Comparison of ENCODE assay signal across 2 cellular contexts in the genomic region with DNA sequence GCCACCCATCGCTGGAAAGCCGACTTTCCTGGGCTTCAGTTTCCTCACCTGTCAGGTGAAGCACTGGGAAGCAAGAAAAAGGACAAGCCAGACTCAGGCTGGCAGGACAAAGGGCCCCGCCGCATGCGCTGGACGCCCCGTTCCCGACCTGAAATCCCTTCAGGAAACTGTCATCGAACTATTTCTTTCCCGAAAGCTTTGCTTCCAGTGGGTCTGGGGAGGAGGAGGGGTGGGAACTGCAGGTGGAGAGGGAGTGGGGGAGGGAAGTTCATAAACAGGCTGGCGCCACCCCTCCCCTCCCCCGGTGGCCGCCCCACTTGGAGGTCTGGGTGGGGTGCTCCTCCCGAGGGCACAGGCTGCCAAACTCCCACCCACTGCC.
TF ChIP-seq lines count a peak whose summit lies in the region.

No MANE protein-coding gene starts in this region.

TF ChIP-seq in SK-N-SH, 30 proteins besides CTCF, POLR2A, EP300 and RAD21 (continued from another document):
- no peak for TF ChIP-seq MEF2A (IDR thresholded peaks at IDR 0.05; ENCODE audit: borderline replicate concordance, low read depth)

TF ChIP-seq in SK-N-SH treated with all-trans-retinoic acid at 6 μM for 48 hours, 23 proteins besides CTCF, POLR2A, EP300 and RAD21 (continued from another document):
- no peak for TF ChIP-seq PATZ1 (CRISPR knock-in tag; IDR thresholded peaks at IDR 0.05; ENCODE audit: borderline replicate concordance)
- TF ChIP-seq ZNF8 (CRISPR knock-in tag; IDR thresholded peaks at IDR 0.05), result no peak
- no peak for TF ChIP-seq RARB (CRISPR knock-in tag; IDR thresholded peaks at IDR 0.05)
- no peak for TF ChIP-seq OSR1 (CRISPR knock-in tag; IDR thresholded peaks at IDR 0.05)
- TF ChIP-seq ZFP30 (CRISPR knock-in tag; IDR thresholded peaks at IDR 0.05), result no peak
- TF ChIP-seq ZNF565 (CRISPR knock-in tag; conservative IDR thresholded peaks at IDR 0.05; ENCODE audit: low read depth), result no peak
- no peak for TF ChIP-seq BACH2 (CRISPR knock-in tag; IDR thresholded peaks at IDR 0.05; ENCODE audit: borderline replicate concordance)
- TF ChIP-seq, protein P1, sequence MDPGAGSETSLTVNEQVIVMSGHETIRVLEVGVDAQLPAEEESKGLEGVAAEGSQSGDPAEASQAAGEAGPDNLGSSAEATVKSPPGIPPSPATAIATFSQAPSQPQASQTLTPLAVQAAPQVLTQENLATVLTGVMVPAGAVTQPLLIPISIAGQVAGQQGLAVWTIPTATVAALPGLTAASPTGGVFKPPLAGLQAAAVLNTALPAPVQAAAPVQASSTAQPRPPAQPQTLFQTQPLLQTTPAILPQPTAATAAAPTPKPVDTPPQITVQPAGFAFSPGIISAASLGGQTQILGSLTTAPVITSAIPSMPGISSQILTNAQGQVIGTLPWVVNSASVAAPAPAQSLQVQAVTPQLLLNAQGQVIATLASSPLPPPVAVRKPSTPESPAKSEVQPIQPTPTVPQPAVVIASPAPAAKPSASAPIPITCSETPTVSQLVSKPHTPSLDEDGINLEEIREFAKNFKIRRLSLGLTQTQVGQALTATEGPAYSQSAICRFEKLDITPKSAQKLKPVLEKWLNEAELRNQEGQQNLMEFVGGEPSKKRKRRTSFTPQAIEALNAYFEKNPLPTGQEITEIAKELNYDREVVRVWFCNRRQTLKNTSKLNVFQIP (CRISPR knock-in tag; IDR thresholded peaks at IDR 0.05; ENCODE audit: borderline replicate concordance, low read depth), result no peak
- TF ChIP-seq TCF4 (CRISPR knock-in tag; IDR thresholded peaks at IDR 0.05; ENCODE audit: borderline replicate concordance), result no peak
- no peak for TF ChIP-seq ISL1 (CRISPR knock-in tag; IDR thresholded peaks at IDR 0.05)
- TF ChIP-seq ZFP3 (CRISPR knock-in tag; IDR thresholded peaks at IDR 0.05), result no peak
- TF ChIP-seq ZC3H10 (CRISPR knock-in tag; IDR thresholded peaks at IDR 0.05), result no peak
- TF ChIP-seq, protein P2, sequence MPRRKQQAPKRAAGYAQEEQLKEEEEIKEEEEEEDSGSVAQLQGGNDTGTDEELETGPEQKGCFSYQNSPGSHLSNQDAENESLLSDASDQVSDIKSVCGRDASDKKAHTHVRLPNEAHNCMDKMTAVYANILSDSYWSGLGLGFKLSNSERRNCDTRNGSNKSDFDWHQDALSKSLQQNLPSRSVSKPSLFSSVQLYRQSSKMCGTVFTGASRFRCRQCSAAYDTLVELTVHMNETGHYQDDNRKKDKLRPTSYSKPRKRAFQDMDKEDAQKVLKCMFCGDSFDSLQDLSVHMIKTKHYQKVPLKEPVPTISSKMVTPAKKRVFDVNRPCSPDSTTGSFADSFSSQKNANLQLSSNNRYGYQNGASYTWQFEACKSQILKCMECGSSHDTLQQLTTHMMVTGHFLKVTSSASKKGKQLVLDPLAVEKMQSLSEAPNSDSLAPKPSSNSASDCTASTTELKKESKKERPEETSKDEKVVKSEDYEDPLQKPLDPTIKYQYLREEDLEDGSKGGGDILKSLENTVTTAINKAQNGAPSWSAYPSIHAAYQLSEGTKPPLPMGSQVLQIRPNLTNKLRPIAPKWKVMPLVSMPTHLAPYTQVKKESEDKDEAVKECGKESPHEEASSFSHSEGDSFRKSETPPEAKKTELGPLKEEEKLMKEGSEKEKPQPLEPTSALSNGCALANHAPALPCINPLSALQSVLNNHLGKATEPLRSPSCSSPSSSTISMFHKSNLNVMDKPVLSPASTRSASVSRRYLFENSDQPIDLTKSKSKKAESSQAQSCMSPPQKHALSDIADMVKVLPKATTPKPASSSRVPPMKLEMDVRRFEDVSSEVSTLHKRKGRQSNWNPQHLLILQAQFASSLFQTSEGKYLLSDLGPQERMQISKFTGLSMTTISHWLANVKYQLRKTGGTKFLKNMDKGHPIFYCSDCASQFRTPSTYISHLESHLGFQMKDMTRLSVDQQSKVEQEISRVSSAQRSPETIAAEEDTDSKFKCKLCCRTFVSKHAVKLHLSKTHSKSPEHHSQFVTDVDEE (CRISPR knock-in tag; IDR thresholded peaks at IDR 0.05), result no peak
- no peak for TF ChIP-seq ARNTL (CRISPR knock-in tag; IDR thresholded peaks at IDR 0.05; ENCODE audit: borderline replicate concordance, low read depth)
- no peak for TF ChIP-seq GLIS3 (CRISPR knock-in tag; IDR thresholded peaks at IDR 0.05)
